ENCODE assay signal across 15 cellular contexts in genomic region chr22:24180316-24181087, GRCh38. TPM values are rescaled to one million over a fixed set of nuclear protein-coding genes. Genes with fewer than 3 reads are reported as not detected.
DNase-seq lines count a peak whose midpoint lies in the region; ATAC-seq and TF ChIP-seq lines count a peak whose summit lies in the region.
"Had no signal": no experiment of that assay in that cellular context is flagged by ENCODE, and none has a peak within 500 bp of the region (broad histone marks: within the 10 kb centered on the region; RNA-seq: fewer than 3 reads in every experiment).

No MANE protein-coding gene starts in this region.

- H3K36me3 Mint-ChIP-seq in naive thymus-derived CD8-positive, alpha-beta T cell: peaks cover 0 to 20% (median 0%) of the 10 kb centered on the region in 3 donors
- H3K36me3 Mint-ChIP-seq in type B pancreatic cell: no peaks in the 10 kb centered on the region

- no peak overlapping the region for H3K4me3 Mint-ChIP-seq in naive thymus-derived CD8-positive, alpha-beta T cell
- H3K4me3 Mint-ChIP-seq in type B pancreatic cell: no peak overlapping the region
- H3K4me3 Mint-ChIP-seq: activated T-helper 1 cell treated with anti-CD3 and anti-CD28 coated beads, Interleukin-12 subunit alpha, Interleukin-12 subunit beta, Interleukin-2, Interleukin-4 antibody, amounts not matched to agents 30 ng/mL and 10 ng/mL and 1 ng/mL, durations not matched to agents 14 hours and 24 hours and 36 hours; CD14-positive monocyte; GM23338 had no signal

- peaks cover 0 to 8% (median 1%) of the 10 kb centered on the region in 4 donors for H3K4me1 Mint-ChIP-seq in naive thymus-derived CD8-positive, alpha-beta T cell
- no peaks in the 10 kb centered on the region for H3K4me1 Mint-ChIP-seq in type B pancreatic cell (ENCODE audit: unreplicated experiment)
- H3K4me1 Mint-ChIP-seq: CD14-positive monocyte had no signal

- POLR2A ChIA-PET in naive thymus-derived CD8-positive, alpha-beta T cell (lab: Charles Lee): interaction anchor here (0.7 to 1.6 kb wide), 4 partner anchors 20 to 323 kb away, joined by 3 to 4 read pairs (median 3); partner anchors contain the start of gene SLC2A11

- no peaks in the 10 kb centered on the region for H3K27me3 Mint-ChIP-seq in naive thymus-derived CD8-positive, alpha-beta T cell
- no peaks in the 10 kb centered on the region for H3K27me3 Mint-ChIP-seq in type B pancreatic cell

- peak; percentile 2 for ATAC-seq in esophagus mucosa
- no peak for ATAC-seq in naive thymus-derived CD8-positive, alpha-beta T cell
- no peak for ATAC-seq in GM19035 (IDR thresholded peaks at IDR 0.05; ENCODE audit: unreplicated experiment)

- peak; percentile 7 for DNase-seq in activated naive CD4-positive, alpha-beta T cell treated with anti-CD3 and anti-CD28 coated beads, Interleukin-2, amount 50 U/mL, for 16 hours
- no peak for DNase-seq in activated naive CD4-positive, alpha-beta T cell treated with Interleukin-2 at 50 U/mL for 16 hours
- DNase-seq in naive thymus-derived CD8-positive, alpha-beta T cell: peak in 1 of 10 donors; percentile 61
- DNase-seq in type B pancreatic cell (ENCODE audit: extremely low spot score, unreplicated experiment) (no peak), SK-N-DZ (ENCODE audit: low spot score) (no peak), DMS79 (lab: John Stamatoyannopoulos, UW) (no peak)
- DNase-seq: DMS153, NCI-H1092, RPMI8226, T-helper 1 cell had no signal

- no peaks in the 10 kb centered on the region for H3K9me3 Mint-ChIP-seq in naive thymus-derived CD8-positive, alpha-beta T cell
- no peaks in the 10 kb centered on the region for H3K9me3 Mint-ChIP-seq in type B pancreatic cell
- H3K9me3 Mint-ChIP-seq: activated T-helper 1 cell treated with anti-CD3 and anti-CD28 coated beads, Interleukin-12 subunit alpha, Interleukin-12 subunit beta, Interleukin-2, Interleukin-4 antibody, amounts not matched to agents 30 ng/mL and 10 ng/mL and 1 ng/mL, durations not matched to agents 14 hours and 24 hours and 36 hours; CD14-positive monocyte; GM23338 had no signal

- no peak for TF ChIP-seq CTCF in type B pancreatic cell (conservative IDR thresholded peaks at IDR 0.05)

- H3K27ac Mint-ChIP-seq in naive thymus-derived CD8-positive, alpha-beta T cell: peak overlapping the region in 7 of 10 donors; percentile 17 to 75 (median 61)
- peak overlapping the region; percentile 46 for H3K27ac Mint-ChIP-seq in type B pancreatic cell
- H3K27ac Mint-ChIP-seq: activated T-helper 1 cell treated with anti-CD3 and anti-CD28 coated beads, Interleukin-12 subunit alpha, Interleukin-12 subunit beta, Interleukin-2, Interleukin-4 antibody, amounts not matched to agents 30 ng/mL and 10 ng/mL and 1 ng/mL, durations not matched to agents 14 hours and 24 hours and 36 hours; GM23338 had no signal

RNA-seq across cellular contexts. Expression of gene SUSD2, which starts 0.8 kb away (rescaled TPM):
- total RNA-seq in esophagus mucosa: 1.4 TPM
- 1 to 10 TPM; 1.7 to 1.9 TPM for total RNA-seq in naive thymus-derived CD8-positive, alpha-beta T cell
- polyA plus RNA-seq in naive thymus-derived CD8-positive, alpha-beta T cell: under 1 TPM in 2 of 3 donors, not detected in 1; 0.07 TPM
- 3.7 and 5.6 TPM in 2 replicates for total RNA-seq in type B pancreatic cell (ENCODE audit: low replicate concordance)
- 0.53 and 0.60 TPM in 2 replicates for polyA plus RNA-seq in SK-N-DZ (2014; cell fraction: cytosol; rRNA removed)
- polyA plus RNA-seq in SK-N-DZ (2014; cell fraction: nucleus; rRNA removed): 0.70 and 2.1 TPM in 2 replicates
- polyA plus RNA-seq: CD14-positive monocyte had no signal
